In the genomic region with DNA sequence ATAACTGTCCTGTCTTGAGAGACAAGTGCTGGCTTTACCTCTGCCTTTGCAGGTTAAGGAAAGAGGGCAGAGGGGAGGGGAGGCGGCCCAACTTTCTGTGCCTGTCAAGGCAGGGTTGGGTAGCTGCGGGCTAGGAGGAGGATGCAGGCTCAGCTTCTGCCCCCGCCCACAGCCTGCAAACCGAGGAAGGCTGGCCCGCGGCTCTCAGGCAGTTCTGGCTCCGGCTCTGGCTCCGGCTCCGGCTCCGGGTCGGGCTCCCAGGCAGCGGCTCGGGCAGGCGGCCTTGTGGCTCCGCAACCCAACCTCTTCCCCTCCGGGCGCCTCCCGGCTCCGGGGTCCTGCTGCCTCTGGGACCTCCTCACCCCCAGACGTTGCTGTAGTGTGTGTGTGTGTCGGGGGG, we compare ENCODE assay signal across 12 cellular contexts.
DNase-seq lines count a peak whose midpoint lies in the region; ATAC-seq and TF ChIP-seq lines count a peak whose summit lies in the region.
"Had no signal": no experiment of that assay in that cellular context is flagged by ENCODE, and none has a peak within 500 bp of the region (broad histone marks: within the 10 kb centered on the region; RNA-seq: fewer than 3 reads in every experiment).

No MANE protein-coding gene starts in this region.

- H3K4me1 ChIP-seq in tibial nerve (peaks cover 0 to 58% (median 16%) of the 10 kb centered on the region in 4 donors), BE2C (no peaks in the 10 kb centered on the region)

- H3K9me3 ChIP-seq in tibial nerve: no peaks in the 10 kb centered on the region
- H3K9me3 ChIP-seq in BE2C: no peaks in the 10 kb centered on the region; the same call in 1 of the 2 replicates
- H3K9me3 ChIP-seq: upper lobe of left lung had no signal

- H3K36me3 Mint-ChIP-seq in activated T-cell treated with anti-CD3 and anti-CD28 coated beads, Interleukin-2, amount 50 U/mL, for 24 hours (ENCODE audit: low read depth): no peaks in the 10 kb centered on the region
- H3K36me3 Mint-ChIP-seq: mesothelial cell of epicardium had no signal

- peak overlapping the region in 1 of 2 donors; percentile 51 for H3K4me3 ChIP-seq in cardiac fibroblast (replicated peaks in 1 of 2; ENCODE audit: low read depth in 2 of 2, low read length in 2 of 2)
- H3K4me3 ChIP-seq in tibial nerve: peak overlapping the region; percentile 3 to 50 (median 32)
- H3K4me3 ChIP-seq in BE2C (ENCODE audit: low read depth, low read length): no peak overlapping the region

- peak; percentile 18 for DNase-seq in activated T-cell treated with anti-CD3 and anti-CD28 coated beads, Interleukin-2, amount 50 U/mL, for 1 hour
- DNase-seq in activated T-cell treated with anti-CD3 and anti-CD28 coated beads, Interleukin-2, amount 50 U/mL, for 24 hours: no peak
- DNase-seq in cardiac fibroblast (ENCODE audit: low read depth in 2 of 2) (peak; percentile 51 to 55), left lobe of liver (ENCODE audit: low spot score) (peak; percentile 46), tibial nerve (ENCODE audit: low spot score in 2 of 2) (no peak), OCI-M2 (lab: John Stamatoyannopoulos, UW; ENCODE audit: unreplicated experiment) (no peak), BE2C (no peak)
- DNase-seq: activated T-cell treated with anti-CD3 and anti-CD28 coated beads for 4 hours, NCI-H1092 had no signal

- no peaks in the 10 kb centered on the region for H3K9me3 Mint-ChIP-seq in activated T-cell treated with anti-CD3 and anti-CD28 coated beads, Interleukin-2, amount 50 U/mL, for 24 hours
- H3K9me3 Mint-ChIP-seq: mesothelial cell of epicardium had no signal

- TF ChIP-seq POLR2A in tibial nerve (IDR thresholded peaks at IDR 0.05): no peak

- H3K27ac Mint-ChIP-seq in activated T-cell treated with anti-CD3 and anti-CD28 coated beads, Interleukin-2, amount 50 U/mL, for 24 hours: no peak overlapping the region
- H3K27ac Mint-ChIP-seq: mesothelial cell of epicardium had no signal

- TF ChIP-seq CTCF in cardiac fibroblast (IDR thresholded peaks at IDR 0.05; ENCODE audit: low read depth, low read length): no peak
- TF ChIP-seq CTCF in tibial nerve (IDR thresholded peaks at IDR 0.05): no peak
- TF ChIP-seq CTCF in BE2C (IDR thresholded peaks at IDR 0.05; ENCODE audit: low read depth, low read length): no peak

- no peak overlapping the region for H3K4me3 Mint-ChIP-seq in activated T-cell treated with anti-CD3 and anti-CD28 coated beads, Interleukin-2, amount 50 U/mL, for 24 hours

- H3K36me3 ChIP-seq in tibial nerve: no peaks in the 10 kb centered on the region
- H3K36me3 ChIP-seq in BE2C: no peaks in the 10 kb centered on the region
- H3K36me3 ChIP-seq: upper lobe of left lung had no signal

- peak overlapping the region in 3 of 4 donors; percentile 25 to 84 (median 83) for H3K27ac ChIP-seq in tibial nerve
- H3K27ac ChIP-seq: upper lobe of left lung had no signal

- H3K27me3 ChIP-seq in tibial nerve (no peaks in the 10 kb centered on the region), BE2C (peaks cover 10% of the 10 kb centered on the region)

- WGBS in tibial nerve, 2 donors: 35 to 46% methylated on average over 2 to 15 of the region's 21 CpGs

- TF ChIP-seq EP300 in tibial nerve (IDR thresholded peaks at IDR 0.05): no peak

- peaks cover 75% of the 10 kb centered on the region for H3K27me3 Mint-ChIP-seq in activated T-cell treated with anti-CD3 and anti-CD28 coated beads, Interleukin-2, amount 50 U/mL, for 24 hours

- H3K4me1 Mint-ChIP-seq in activated T-cell treated with anti-CD3 and anti-CD28 coated beads, Interleukin-2, amount 50 U/mL, for 24 hours (ENCODE audit: low read depth): peaks cover 19% of the 10 kb centered on the region

- ATAC-seq in left lobe of liver (peak; percentile 59), GM21576 (IDR thresholded peaks at IDR 0.05; ENCODE audit: unreplicated experiment) (no peak)

Comparison
In these comparisons a context has a peak if more than half of its experiments do, and no peak if none do; other contexts are left out.
1. DNase-seq: peak in activated T-cell treated with anti-CD3 and anti-CD28 coated beads, Interleukin-2, amount 50 U/mL, for 1 hour (single experiment), cardiac fibroblast (2 of 2) and left lobe of liver (single experiment); none in activated T-cell treated with anti-CD3 and anti-CD28 coated beads, Interleukin-2, amount 50 U/mL, for 24 hours (single experiment), tibial nerve (0 of 2), OCI-M2 (single experiment) and BE2C (single experiment).